Comparison of ENCODE assay signal across 8 cellular contexts in genomic region chr1:16013220-16013907, GRCh38. TPM values are rescaled to one million over a fixed set of nuclear protein-coding genes. Genes with fewer than 3 reads are reported as not detected.
A peak's percentile ranks its signal among the peaks of the same experiment; 100 is the strongest.
DNase-seq lines count a peak whose midpoint lies in the region; ATAC-seq and TF ChIP-seq lines count a peak whose summit lies in the region.

No MANE protein-coding gene starts in this region.

- H3K4me3 ChIP-seq in CD4-positive, CD25-positive, alpha-beta regulatory T cell (ENCODE audit: low read depth, low read length): no peak overlapping the region
- peak overlapping the region; percentile 46 for H3K4me3 ChIP-seq in HUES6 (ENCODE audit: low read depth, low read length)
- peak overlapping the region; percentile 30 for H3K4me3 ChIP-seq in naive thymus-derived CD4-positive, alpha-beta T cell (ENCODE audit: low read length)

- H3K27me3 Mint-ChIP-seq in CD4-positive, CD25-positive, alpha-beta regulatory T cell: peaks cover 26% of the 10 kb centered on the region
- H3K27me3 Mint-ChIP-seq in activated CD8-positive, alpha-beta T cell treated with anti-CD3 and anti-CD28 coated beads, Interleukin-2, amount 10 ng/mL, durations not matched to agents 7 days and 5 days (ENCODE audit: low read depth): peaks cover 10% of the 10 kb centered on the region
- H3K27me3 Mint-ChIP-seq in naive thymus-derived CD4-positive, alpha-beta T cell: peaks cover 0 to 11% (median 0%) of the 10 kb centered on the region in 5 donors
- H3K27me3 Mint-ChIP-seq in glutamatergic neuron (ENCODE audit: unreplicated experiment): peaks cover 7% of the 10 kb centered on the region

- H3K4me1 ChIP-seq in CD4-positive, CD25-positive, alpha-beta regulatory T cell (ENCODE audit: control insufficient read depth, insufficient read depth, low read length, poor library complexity, severe bottlenecking): peaks cover 13% of the 10 kb centered on the region
- peaks cover 56% of the 10 kb centered on the region for H3K4me1 ChIP-seq in HUES6 (ENCODE audit: control insufficient read depth, insufficient read depth, low read length)
- peaks cover 0 to 6% of the 10 kb centered on the region in 2 donors for H3K4me1 ChIP-seq in naive thymus-derived CD4-positive, alpha-beta T cell (ENCODE audit: control insufficient read depth in 2 of 2, insufficient read depth in 2 of 2, low read length in 2 of 2)

- POLR2A ChIA-PET in activated CD8-positive, alpha-beta T cell treated with anti-CD3 and anti-CD28 coated beads, Interleukin-2, amount 10 ng/mL, durations not matched to agents 7 days and 5 days (lab: Charles Lee): no interaction called here
- POLR2A ChIA-PET in naive thymus-derived CD4-positive, alpha-beta T cell (lab: Charles Lee): no interaction called here

- no peak overlapping the region for H3K9ac ChIP-seq in HUES6 (ENCODE audit: low read length)

- no peak overlapping the region for H3K27ac Mint-ChIP-seq in CD4-positive, CD25-positive, alpha-beta regulatory T cell
- no peak overlapping the region for H3K27ac Mint-ChIP-seq in activated CD8-positive, alpha-beta T cell treated with anti-CD3 and anti-CD28 coated beads, Interleukin-2, amount 10 ng/mL, durations not matched to agents 7 days and 5 days
- H3K27ac Mint-ChIP-seq in naive thymus-derived CD4-positive, alpha-beta T cell: peak overlapping the region in 2 of 9 donors; percentile 32 to 36
- no peak overlapping the region for H3K27ac Mint-ChIP-seq in glutamatergic neuron (ENCODE audit: unreplicated experiment)

- H3K9me3 Mint-ChIP-seq in CD4-positive, CD25-positive, alpha-beta regulatory T cell: no peaks in the 10 kb centered on the region
- H3K9me3 Mint-ChIP-seq in activated CD8-positive, alpha-beta T cell treated with anti-CD3 and anti-CD28 coated beads, Interleukin-2, amount 10 ng/mL, durations not matched to agents 7 days and 5 days (ENCODE audit: insufficient read depth): no peaks in the 10 kb centered on the region
- H3K9me3 Mint-ChIP-seq in naive thymus-derived CD4-positive, alpha-beta T cell: peaks cover 0 to 2% (median 0%) of the 10 kb centered on the region in 11 donors
- H3K9me3 Mint-ChIP-seq in glutamatergic neuron (ENCODE audit: unreplicated experiment): peaks cover 11% of the 10 kb centered on the region

- CTCF ChIA-PET in activated CD8-positive, alpha-beta T cell treated with anti-CD3 and anti-CD28 coated beads, Interleukin-2, amount 10 ng/mL, durations not matched to agents 7 days and 5 days (lab: Charles Lee): interaction anchor here (1.9 kb wide), 1 partner anchor 42 kb away, joined by 8 read pairs; no protein-coding TSS in a partner anchor
- CTCF ChIA-PET in naive thymus-derived CD4-positive, alpha-beta T cell (lab: Charles Lee): no interaction called here

- intact Hi-C loops in naive thymus-derived CD4-positive, alpha-beta T cell (cut with micrococcal nuclease): no loop called here

- peak overlapping the region in 2 of 4 donors; percentile 7 to 57 for H3K4me3 Mint-ChIP-seq in CD4-positive, CD25-positive, alpha-beta regulatory T cell
- H3K4me3 Mint-ChIP-seq in activated CD8-positive, alpha-beta T cell treated with anti-CD3 and anti-CD28 coated beads, Interleukin-2, amount 10 ng/mL, durations not matched to agents 7 days and 5 days: no peak overlapping the region
- H3K4me3 Mint-ChIP-seq in naive thymus-derived CD4-positive, alpha-beta T cell: peak overlapping the region in 7 of 10 donors; percentile 13 to 66 (median 48)
- no peak overlapping the region for H3K4me3 Mint-ChIP-seq in glutamatergic neuron (ENCODE audit: unreplicated experiment)

- H3K27ac ChIP-seq in CD4-positive, CD25-positive, alpha-beta regulatory T cell (ENCODE audit: insufficient read depth, low read length, poor library complexity, severe bottlenecking): no peak overlapping the region
- peak overlapping the region; percentile 92; the same call in 1 of the 2 replicates for H3K27ac ChIP-seq in HUES6 (ENCODE audit: low read depth, low read length)
- peak overlapping the region; percentile 12 for H3K27ac ChIP-seq in naive thymus-derived CD4-positive, alpha-beta T cell (ENCODE audit: low read depth, low read length)

- no peaks in the 10 kb centered on the region for H3K36me3 ChIP-seq in CD4-positive, CD25-positive, alpha-beta regulatory T cell (ENCODE audit: control insufficient read depth, insufficient read depth, low read length)
- H3K36me3 ChIP-seq in HUES6 (ENCODE audit: control insufficient read depth, insufficient read depth, low read length): no peaks in the 10 kb centered on the region
- H3K36me3 ChIP-seq in naive thymus-derived CD4-positive, alpha-beta T cell (ENCODE audit: control insufficient read depth in 2 of 3, insufficient read depth in 3 of 3, low read length in 3 of 3): no peaks in the 10 kb centered on the region

- H3K4me1 Mint-ChIP-seq in CD4-positive, CD25-positive, alpha-beta regulatory T cell: peaks cover 0 to 7% (median 0%) of the 10 kb centered on the region in 4 donors
- peaks cover 6% of the 10 kb centered on the region for H3K4me1 Mint-ChIP-seq in activated CD8-positive, alpha-beta T cell treated with anti-CD3 and anti-CD28 coated beads, Interleukin-2, amount 10 ng/mL, durations not matched to agents 7 days and 5 days (ENCODE audit: low read depth)
- H3K4me1 Mint-ChIP-seq in naive thymus-derived CD4-positive, alpha-beta T cell: peaks cover 0 to 8% (median 5%) of the 10 kb centered on the region in 7 donors
- peaks cover 5% of the 10 kb centered on the region for H3K4me1 Mint-ChIP-seq in glutamatergic neuron (ENCODE audit: low read depth, unreplicated experiment)

- peak in 1 of 3 donors; percentile 18 for DNase-seq in CD4-positive, CD25-positive, alpha-beta regulatory T cell
- peak; percentile 44 for DNase-seq in activated CD8-positive, alpha-beta T cell treated with anti-CD3 and anti-CD28 coated beads, Interleukin-2, amount 10 ng/mL, durations not matched to agents 7 days and 5 days
- peak in 3 of 9 donors; percentile 7 to 67 (median 55) for DNase-seq in naive thymus-derived CD4-positive, alpha-beta T cell
- peak; percentile 68 for DNase-seq in stromal cell of bone marrow (ENCODE audit: low read depth)
- DNase-seq in glutamatergic neuron: no peak

- ATAC-seq in CD4-positive, CD25-positive, alpha-beta regulatory T cell (ENCODE audit: low read depth in 2 of 2): peak; percentile 38 to 43
- peak; percentile 40 for ATAC-seq in activated CD8-positive, alpha-beta T cell treated with anti-CD3 and anti-CD28 coated beads, Interleukin-2, amount 10 ng/mL, durations not matched to agents 7 days and 5 days
- ATAC-seq in esophagus mucosa (peak; percentile 32), GM21529 (IDR thresholded peaks at IDR 0.05; ENCODE audit: unreplicated experiment) (no peak)
- ATAC-seq in naive thymus-derived CD4-positive, alpha-beta T cell: peak; percentile 58

- no peaks in the 10 kb centered on the region for H3K27me3 ChIP-seq in CD4-positive, CD25-positive, alpha-beta regulatory T cell (ENCODE audit: control insufficient read depth, insufficient read depth, low read length)
- no peaks in the 10 kb centered on the region for H3K27me3 ChIP-seq in HUES6 (ENCODE audit: control insufficient read depth, insufficient read depth, low read length)
- no peaks in the 10 kb centered on the region for H3K27me3 ChIP-seq in naive thymus-derived CD4-positive, alpha-beta T cell (ENCODE audit: control insufficient read depth in 2 of 2, insufficient read depth in 2 of 2, low read length in 2 of 2)

- TF ChIP-seq CTCF in glutamatergic neuron (IDR thresholded peaks at IDR 0.05; ENCODE audit: partially characterized antibody, unreplicated experiment): no peak

- H3K36me3 Mint-ChIP-seq in CD4-positive, CD25-positive, alpha-beta regulatory T cell: no peaks in the 10 kb centered on the region
- no peaks in the 10 kb centered on the region for H3K36me3 Mint-ChIP-seq in activated CD8-positive, alpha-beta T cell treated with anti-CD3 and anti-CD28 coated beads, Interleukin-2, amount 10 ng/mL, durations not matched to agents 7 days and 5 days (ENCODE audit: low read depth)
- H3K36me3 Mint-ChIP-seq in naive thymus-derived CD4-positive, alpha-beta T cell: no peaks in the 10 kb centered on the region
- H3K36me3 Mint-ChIP-seq in glutamatergic neuron (ENCODE audit: unreplicated experiment): no peaks in the 10 kb centered on the region

- H3K9me3 ChIP-seq in CD4-positive, CD25-positive, alpha-beta regulatory T cell (ENCODE audit: control insufficient read depth in 2 of 2, low read length in 2 of 2): no peaks in the 10 kb centered on the region
- H3K9me3 ChIP-seq in HUES6 (ENCODE audit: control insufficient read depth, insufficient read depth, low read depth, low read length): no peaks in the 10 kb centered on the region
- H3K9me3 ChIP-seq in naive thymus-derived CD4-positive, alpha-beta T cell (ENCODE audit: control insufficient read depth in 2 of 3, low read length in 3 of 3): no peaks in the 10 kb centered on the region

RNA-seq across cellular contexts. Expression of gene HSPB7, which starts 4.5 kb away (rescaled TPM):
- not detected for total RNA-seq in CD4-positive, CD25-positive, alpha-beta regulatory T cell
- not detected for polyA plus RNA-seq in CD4-positive, CD25-positive, alpha-beta regulatory T cell
- not detected for total RNA-seq in activated CD8-positive, alpha-beta T cell treated with anti-CD3 and anti-CD28 coated beads, Interleukin-2, amount 10 ng/mL, durations not matched to agents 7 days and 5 days
- total RNA-seq in esophagus mucosa (1.6 TPM), glutamatergic neuron (ENCODE audit: unreplicated experiment) (not detected)
- not detected for total RNA-seq in naive thymus-derived CD4-positive, alpha-beta T cell
- not detected for polyA plus RNA-seq in naive thymus-derived CD4-positive, alpha-beta T cell

RNA-seq across cellular contexts. Expression of gene CLCNKA, which starts 8.5 kb away (rescaled TPM):
- total RNA-seq in CD4-positive, CD25-positive, alpha-beta regulatory T cell: not detected
- polyA plus RNA-seq in CD4-positive, CD25-positive, alpha-beta regulatory T cell: not detected
- not detected for total RNA-seq in activated CD8-positive, alpha-beta T cell treated with anti-CD3 and anti-CD28 coated beads, Interleukin-2, amount 10 ng/mL, durations not matched to agents 7 days and 5 days
- total RNA-seq in esophagus mucosa: 0.08 TPM
- not detected for total RNA-seq in naive thymus-derived CD4-positive, alpha-beta T cell
- polyA plus RNA-seq in naive thymus-derived CD4-positive, alpha-beta T cell: not detected
- total RNA-seq in glutamatergic neuron (ENCODE audit: unreplicated experiment): 0.34 TPM

RNA-seq across cellular contexts. Expression of gene SRARP, which starts 9.3 kb away (rescaled TPM):
- total RNA-seq in CD4-positive, CD25-positive, alpha-beta regulatory T cell: not detected
- not detected for polyA plus RNA-seq in CD4-positive, CD25-positive, alpha-beta regulatory T cell
- total RNA-seq in activated CD8-positive, alpha-beta T cell treated with anti-CD3 and anti-CD28 coated beads, Interleukin-2, amount 10 ng/mL, durations not matched to agents 7 days and 5 days: not detected
- total RNA-seq in esophagus mucosa (not detected), glutamatergic neuron (ENCODE audit: unreplicated experiment) (not detected)
- total RNA-seq in naive thymus-derived CD4-positive, alpha-beta T cell: not detected
- polyA plus RNA-seq in naive thymus-derived CD4-positive, alpha-beta T cell: not detected

RNA-seq across cellular contexts. Expression of gene CLCNKB, which starts 30.2 kb away (rescaled TPM):
- total RNA-seq in CD4-positive, CD25-positive, alpha-beta regulatory T cell: not detected
- polyA plus RNA-seq in CD4-positive, CD25-positive, alpha-beta regulatory T cell: not detected
- total RNA-seq in activated CD8-positive, alpha-beta T cell treated with anti-CD3 and anti-CD28 coated beads, Interleukin-2, amount 10 ng/mL, durations not matched to agents 7 days and 5 days: not detected
- total RNA-seq in esophagus mucosa (not detected), glutamatergic neuron (ENCODE audit: unreplicated experiment) (not detected)
- total RNA-seq in naive thymus-derived CD4-positive, alpha-beta T cell: not detected
- not detected for polyA plus RNA-seq in naive thymus-derived CD4-positive, alpha-beta T cell

RNA-seq across cellular contexts. Expression of gene ZBTB17, which starts 37.5 kb away (rescaled TPM):
- total RNA-seq in CD4-positive, CD25-positive, alpha-beta regulatory T cell: 93.0 TPM
- polyA plus RNA-seq in CD4-positive, CD25-positive, alpha-beta regulatory T cell: 10 to 100 TPM; 13.5 to 20.9 (median 16.3) TPM
- 10 to 100 TPM; 32.3 to 33.3 TPM for total RNA-seq in activated CD8-positive, alpha-beta T cell treated with anti-CD3 and anti-CD28 coated beads, Interleukin-2, amount 10 ng/mL, durations not matched to agents 7 days and 5 days
- 26.5 TPM for total RNA-seq in esophagus mucosa
- 10 to 100 TPM; 47.3 to 85.1 (median 65.0) TPM for total RNA-seq in naive thymus-derived CD4-positive, alpha-beta T cell
- 10 to 100 TPM; 11.2 to 33.7 TPM for polyA plus RNA-seq in naive thymus-derived CD4-positive, alpha-beta T cell
- 86.9 TPM for total RNA-seq in glutamatergic neuron (ENCODE audit: unreplicated experiment)

Comparison
In these comparisons a context has a peak if more than half of its experiments do, and no peak if none do; other contexts are left out.
1. H3K4me3 Mint-ChIP-seq: peak in naive thymus-derived CD4-positive, alpha-beta T cell (7 of 10); none in activated CD8-positive, alpha-beta T cell treated with anti-CD3 and anti-CD28 coated beads, Interleukin-2, amount 10 ng/mL, durations not matched to agents 7 days and 5 days (single experiment) and glutamatergic neuron (single experiment).